In the genomic region with DNA sequence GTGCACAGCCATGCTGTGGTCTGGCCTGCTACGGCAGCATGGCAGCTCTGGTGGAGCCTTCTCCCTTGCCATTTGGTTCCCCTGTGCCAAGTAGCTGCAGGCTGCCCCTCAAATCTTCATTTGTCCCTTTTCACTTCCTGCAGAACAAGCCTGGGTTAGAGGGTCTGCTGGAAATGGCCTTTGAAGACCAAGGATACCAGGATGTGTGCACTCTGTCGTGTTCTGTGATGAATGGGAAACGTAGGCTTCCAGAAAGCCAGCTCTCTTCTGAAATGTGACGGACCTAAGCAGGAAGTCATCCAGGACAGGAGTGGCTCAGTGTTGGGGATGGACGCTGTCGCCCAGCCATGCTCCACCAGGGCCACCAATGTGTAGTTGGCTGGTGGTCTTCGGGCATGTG, we compare ENCODE assay signal across 21 cellular contexts. TPM values are rescaled to one million over a fixed set of nuclear protein-coding genes. Genes with fewer than 3 reads are reported as not detected.
DNase-seq lines count a peak whose midpoint lies in the region; ATAC-seq, FAIRE-seq and TF ChIP-seq lines count a peak whose summit lies in the region.
"Had no signal": no experiment of that assay in that cellular context is flagged by ENCODE, and none has a peak within 500 bp of the region (broad histone marks: within the 10 kb centered on the region; RNA-seq: fewer than 3 reads in every experiment).

No MANE protein-coding gene starts in this region.

- ATAC-seq in HepG2 (no peak), right lobe of liver (no peak), HG03520 (IDR thresholded peaks at IDR 0.05; ENCODE audit: unreplicated experiment) (no peak)
- ATAC-seq: SK-N-SH treated with all-trans-retinoic acid at 6 μM for 48 hours had no signal

- TF ChIP-seq RAD21 in HepG2 (CRISPR knock-in tag; IDR thresholded peaks at IDR 0.05) = no peak

- H3K27me3 ChIP-seq in HepG2 (ENCODE audit: control insufficient read depth in 1 of 2, insufficient read depth in 2 of 2, low read length in 2 of 2) (no peaks in the 10 kb centered on the region; a peak in 1 of 5 replicates), right lobe of liver (no peaks in the 10 kb centered on the region), endodermal cell (ENCODE audit: control insufficient read depth, insufficient read depth, low read length, poor library complexity, severe bottlenecking) (no peaks in the 10 kb centered on the region)
- H3K27me3 ChIP-seq: brain microvascular endothelial cell had no signal

- H3K4me1 ChIP-seq in HepG2 (ENCODE audit: insufficient read depth, low read length) = peaks cover 26% of the 10 kb centered on the region
- peaks cover 0 to 12% (median 4%) of the 10 kb centered on the region in 4 donors for H3K4me1 ChIP-seq in right lobe of liver
- peaks cover 9% of the 10 kb centered on the region for H3K4me1 ChIP-seq in endodermal cell (ENCODE audit: control insufficient read depth, insufficient read depth, low read length)

- H3K27ac Mint-ChIP-seq in activated CD4-positive, alpha-beta memory T cell treated with anti-CD3 and anti-CD28 coated beads for 36 hours = peak overlapping the region; percentile 74
- H3K27ac Mint-ChIP-seq in endodermal cell (peak overlapping the region; percentile 40), type B pancreatic cell (peak overlapping the region; percentile 20)

- FAIRE-seq in HepG2 (lab: Jason Lieb, UNC) = no peak

- 92% methylated on average over 4 of the region's 7 CpGs for WGBS in HepG2 (ENCODE audit: low lambda C conversion rate)
- no CpG with 5 or more reads among the region's 7 CpGs for WGBS in right lobe of liver (ENCODE audit: insufficient coverage, low coverage, low lambda C conversion rate, missing lambda C conversion rate)
- WGBS in endodermal cell (ENCODE audit: insufficient coverage in 1 of 2, insufficient read length in 1 of 2), 2 experiments = 97 to 98% methylated on average over 6 to 7 of the region's 7 CpGs

- peaks cover 1% of the 10 kb centered on the region for H3K79me2 ChIP-seq in HepG2 (ENCODE audit: insufficient read depth, low read length)

- no peaks in the 10 kb centered on the region for H3K9me3 Mint-ChIP-seq in activated CD4-positive, alpha-beta memory T cell treated with anti-CD3 and anti-CD28 coated beads for 36 hours
- H3K9me3 Mint-ChIP-seq in endodermal cell (no peaks in the 10 kb centered on the region), type B pancreatic cell (no peaks in the 10 kb centered on the region)

- DNase-seq in HepG2 (ENCODE audit: low spot score) (no peak), right lobe of liver (no peak), endodermal cell (no peak), type B pancreatic cell (ENCODE audit: extremely low spot score, unreplicated experiment) (no peak), RKO (ENCODE audit: low spot score) (no peak), NCI-H69 (lab: John Stamatoyannopoulos, UW) (no peak)
- DNase-seq in activated CD4-positive, alpha-beta memory T cell treated with anti-CD3 and anti-CD28 coated beads for 36 hours = no peak
- DNase-seq: activated CD8-positive, alpha-beta memory T cell treated with anti-CD3 and anti-CD28 coated beads for 24 hours; activated gamma-delta T cell treated with Interleukin-2 at 50 U/mL for 16 hours; brain microvascular endothelial cell; dermis blood vessel endothelial cell; MV-4-11; NCI-H2029; NCI-H524 treated with DMSO at 0.1 percent for 48 hours had no signal

- H3K4me1 Mint-ChIP-seq in activated CD4-positive, alpha-beta memory T cell treated with anti-CD3 and anti-CD28 coated beads for 36 hours (ENCODE audit: low read depth) = peaks cover 37% of the 10 kb centered on the region
- peaks cover 10% of the 10 kb centered on the region for H3K4me1 Mint-ChIP-seq in endodermal cell
- peaks cover 13% of the 10 kb centered on the region for H3K4me1 Mint-ChIP-seq in type B pancreatic cell (ENCODE audit: unreplicated experiment)

- TF ChIP-seq EP300 in HepG2 (IDR thresholded peaks at IDR 0.05; ENCODE audit: low read depth in 2 of 2, low read length in 2 of 2) (no peak), HepG2 (CRISPR knock-in tag; IDR thresholded peaks at IDR 0.05; ENCODE audit: borderline replicate concordance) (no peak)

- H2AFZ ChIP-seq in HepG2 (ENCODE audit: low read length) = no peak overlapping the region

- H3K4me3 Mint-ChIP-seq in activated CD4-positive, alpha-beta memory T cell treated with anti-CD3 and anti-CD28 coated beads for 36 hours = no peak overlapping the region
- H3K4me3 Mint-ChIP-seq in endodermal cell (no peak overlapping the region), type B pancreatic cell (no peak overlapping the region)

- intact Hi-C loops in HepG2 (cut with micrococcal nuclease; ENCODE audit: unreplicated experiment) = no loop called here
- intact Hi-C loops in right lobe of liver (cut with DNase I) = no loop called here
- intact Hi-C loops in activated CD4-positive, alpha-beta memory T cell treated with anti-CD3 and anti-CD28 coated beads for 36 hours (cut with micrococcal nuclease) = no loop called here

- no TSS peak for BruUV-seq in HepG2 (replicated peaks; lab: Mats Ljungman, UMichigan)

- no peak overlapping the region for H3K4me2 ChIP-seq in HepG2 (ENCODE audit: low read depth, low read length)
- H3K4me2 ChIP-seq: smooth muscle cell had no signal

- H4K20me1 ChIP-seq in HepG2 (ENCODE audit: insufficient read depth, low read length) = no peaks in the 10 kb centered on the region

- in situ Hi-C loops in HepG2 (cut with HindIII; ENCODE audit: extremely low pct_ligation_motif_present, low pct_unique_long_range_greater_than_20kb) = no loop called here

- no peak overlapping the region for H3K27ac ChIP-seq in HepG2 (ENCODE audit: extremely low read length, insufficient read depth, low read length)
- no peak overlapping the region for H3K27ac ChIP-seq in right lobe of liver
- no peak overlapping the region for H3K27ac ChIP-seq in endodermal cell (ENCODE audit: low read depth, low read length)
- H3K27ac ChIP-seq: brain microvascular endothelial cell, thoracic aorta had no signal

- CTCF ChIA-PET in HepG2 (lab: Yijun Ruan, JAX; ENCODE audit: low intra/inter-chr PET ratio, low total read pairs) = no interaction called here
- CTCF ChIA-PET in activated CD4-positive, alpha-beta memory T cell treated with anti-CD3 and anti-CD28 coated beads for 36 hours (lab: Charles Lee) = interaction anchor here (1.1 to 2.6 kb wide), 4 partner anchors 20 to 244 kb away, joined by 3 to 14 read pairs (median 8); no protein-coding TSS in a partner anchor

- TF ChIP-seq CTCF in HepG2 (CRISPR knock-in tag; IDR thresholded peaks at IDR 0.05) (no peak), right lobe of liver (IDR thresholded peaks at IDR 0.05) (no peak), endodermal cell (conservative IDR thresholded peaks at IDR 0.05) (no peak), type B pancreatic cell (conservative IDR thresholded peaks at IDR 0.05) (no peak)

- TF ChIP-seq POLR2A in HepG2 (IDR thresholded peaks at IDR 0.05; ENCODE audit: insufficient read depth in 1 of 2, low read depth in 2 of 2, low read length in 2 of 2) = no peak; a peak in 1 of 4 replicates
- TF ChIP-seq POLR2A in right lobe of liver (IDR thresholded peaks at IDR 0.05) = no peak

- H3K36me3 Mint-ChIP-seq in activated CD4-positive, alpha-beta memory T cell treated with anti-CD3 and anti-CD28 coated beads for 36 hours = peaks cover 4% of the 10 kb centered on the region
- peaks cover 58% of the 10 kb centered on the region for H3K36me3 Mint-ChIP-seq in endodermal cell (ENCODE audit: low read depth)
- H3K36me3 Mint-ChIP-seq in type B pancreatic cell = peaks cover 15% of the 10 kb centered on the region

- H3K9ac ChIP-seq in HepG2 (ENCODE audit: insufficient read depth, low read depth, low read length) = no peak overlapping the region
- no peak overlapping the region for H3K9ac ChIP-seq in endodermal cell (ENCODE audit: extremely low read depth, low read length, poor library complexity, severe bottlenecking)

- POLR2A ChIA-PET in HepG2 (lab: Yijun Ruan, JAX) = interaction anchor here (1.7 kb wide), 1 partner anchor 126 kb away, joined by 4 read pairs; no protein-coding TSS in a partner anchor
- POLR2A ChIA-PET in activated CD4-positive, alpha-beta memory T cell treated with anti-CD3 and anti-CD28 coated beads for 36 hours (lab: Charles Lee) = interaction anchor here (1.3 to 2.1 kb wide), 3 partner anchors 19 to 225 kb away, joined by 4 to 8 read pairs (median 6); no protein-coding TSS in a partner anchor

- H3K36me3 ChIP-seq in HepG2 (replicated peaks in 1 of 2; ENCODE audit: control insufficient read depth in 1 of 2, insufficient read depth in 2 of 2, low read length in 2 of 2) (peaks cover 25 to 40% of the 10 kb centered on the region in 2 experiments), right lobe of liver (peaks cover 0 to 40% (median 22%) of the 10 kb centered on the region in 4 donors), endodermal cell (ENCODE audit: control insufficient read depth, insufficient read depth, low read length) (peaks cover 71% of the 10 kb centered on the region)

- H3K9me3 ChIP-seq in HepG2 (ENCODE audit: low read length) = no peaks in the 10 kb centered on the region
- no peaks in the 10 kb centered on the region for H3K9me3 ChIP-seq in right lobe of liver
- H3K9me3 ChIP-seq in endodermal cell (ENCODE audit: control insufficient read depth, low read length) = no peaks in the 10 kb centered on the region
- H3K9me3 ChIP-seq: thoracic aorta had no signal

- no peak overlapping the region for H3K4me3 ChIP-seq in HepG2 (replicated peaks in 1 of 3; ENCODE audit: insufficient read depth in 1 of 3, low read depth in 2 of 3, low read length in 3 of 3)
- H3K4me3 ChIP-seq in right lobe of liver = no peak overlapping the region
- H3K4me3 ChIP-seq in endodermal cell (ENCODE audit: low read length) = no peak overlapping the region
- H3K4me3 ChIP-seq: smooth muscle cell, thoracic aorta had no signal

- no peaks in the 10 kb centered on the region for H3K27me3 Mint-ChIP-seq in activated CD4-positive, alpha-beta memory T cell treated with anti-CD3 and anti-CD28 coated beads for 36 hours
- H3K27me3 Mint-ChIP-seq in endodermal cell (ENCODE audit: insufficient read depth) = no peaks in the 10 kb centered on the region
- no peaks in the 10 kb centered on the region for H3K27me3 Mint-ChIP-seq in type B pancreatic cell

RNA-seq across cellular contexts. Expression of a gene that starts 3.5 kb away (rescaled TPM):
- total RNA-seq in HepG2 (2016; rRNA removed; fragmentation: Illumina TruSeq; extraction: Trizol) (6.3 and 21.6 TPM in 2 replicates), right lobe of liver (10 to 100 TPM; 14.3 to 17.7 (median 15.7) TPM), endodermal cell (10 to 100 TPM; 42.3 to 53.8 TPM), type B pancreatic cell (ENCODE audit: low replicate concordance) (48.7 and 55.4 TPM in 2 replicates)
- 5.0 and 6.5 TPM in 2 replicates for total RNA-seq in HepG2 (2016; cell fraction: cytosol; rRNA removed; fragmentation: Illumina TruSeq; extraction: Trizol; ENCODE audit: low read depth)
- 5.8 and 22.8 TPM in 2 replicates for total RNA-seq in HepG2 (2016; cell fraction: insoluble cytoplasmic fraction; rRNA removed; fragmentation: Illumina TruSeq; extraction: Trizol)
- 5.6 and 5.9 TPM in 2 replicates for total RNA-seq in HepG2 (2016; cell fraction: membrane; rRNA removed; fragmentation: Illumina TruSeq; extraction: Trizol)
- total RNA-seq in HepG2 (2016; cell fraction: nucleus; rRNA removed; fragmentation: Illumina TruSeq; extraction: Trizol) = 28.2 and 33.1 TPM in 2 replicates
- polyA plus RNA-seq in HepG2 (2011; rRNA removed) = 22.7 and 27.1 TPM in 2 replicates
- polyA plus RNA-seq in HepG2 (2011; cell fraction: cytosol; rRNA removed) = 9.8 and 11.4 TPM in 2 replicates
- 211 and 287 TPM in 2 replicates for polyA plus RNA-seq in HepG2 (2011; cell fraction: nucleus; rRNA removed)
- 17.9 and 24.4 TPM in 2 replicates for polyA plus RNA-seq in HepG2 (2012)
- 1.9 and 2.4 TPM in 2 replicates for polyA plus RNA-seq in HepG2 (2016; cell fraction: cytosol; fragmentation: Illumina TruSeq; extraction: Trizol; ENCODE audit: low read depth)
- polyA plus RNA-seq in HepG2 (2016; cell fraction: insoluble cytoplasmic fraction; fragmentation: Illumina TruSeq; extraction: Trizol; ENCODE audit: low read depth) = 5.5 and 6.3 TPM in 2 replicates
- 2.9 and 3.8 TPM in 2 replicates for polyA plus RNA-seq in HepG2 (2016; cell fraction: membrane; fragmentation: Illumina TruSeq; extraction: Trizol; ENCODE audit: low read depth)
- 70.0 and 76.8 TPM in 2 replicates for polyA plus RNA-seq in HepG2 (2016; cell fraction: nucleus; fragmentation: Illumina TruSeq; extraction: Trizol; ENCODE audit: insufficient read depth, low read depth)
- polyA minus RNA-seq in HepG2 (2011; rRNA and poly(A)+ RNA removed; ENCODE audit: low replicate concordance) = 18.6 and 32.0 TPM in 2 replicates
- 4.6 and 4.7 TPM in 2 replicates for polyA minus RNA-seq in HepG2 (2011; cell fraction: cytosol; rRNA and poly(A)+ RNA removed)
- polyA minus RNA-seq in HepG2 (2011; cell fraction: nucleus; rRNA and poly(A)+ RNA removed) = 15.3 and 23.9 TPM in 2 replicates
- 10 to 100 TPM; 42.8 to 43.2 TPM for total RNA-seq in activated CD4-positive, alpha-beta memory T cell treated with anti-CD3 and anti-CD28 coated beads for 36 hours
- polyA plus RNA-seq in endodermal cell (2013, experiment 1 of 2) = 42.0 TPM
- polyA plus RNA-seq in endodermal cell (2013, experiment 2 of 2) = 35.6 TPM

RNA-seq across cellular contexts. Expression of a gene that starts 31.8 kb away (rescaled TPM):
- 24.1 and 25.3 TPM in 2 replicates for total RNA-seq in HepG2 (2016; rRNA removed; fragmentation: Illumina TruSeq; extraction: Trizol)
- 15.3 and 19.7 TPM in 2 replicates for total RNA-seq in HepG2 (2016; cell fraction: cytosol; rRNA removed; fragmentation: Illumina TruSeq; extraction: Trizol; ENCODE audit: low read depth)
- total RNA-seq in HepG2 (2016; cell fraction: insoluble cytoplasmic fraction; rRNA removed; fragmentation: Illumina TruSeq; extraction: Trizol) = 23.3 and 24.1 TPM in 2 replicates
- total RNA-seq in HepG2 (2016; cell fraction: membrane; rRNA removed; fragmentation: Illumina TruSeq; extraction: Trizol) = 33.2 and 36.4 TPM in 2 replicates
- total RNA-seq in HepG2 (2016; cell fraction: nucleus; rRNA removed; fragmentation: Illumina TruSeq; extraction: Trizol) = 15.4 and 16.5 TPM in 2 replicates
- polyA plus RNA-seq in HepG2 (2011; rRNA removed) = 11.0 and 15.3 TPM in 2 replicates
- 14.5 and 15.9 TPM in 2 replicates for polyA plus RNA-seq in HepG2 (2011; cell fraction: cytosol; rRNA removed)
- 23.4 and 24.9 TPM in 2 replicates for polyA plus RNA-seq in HepG2 (2011; cell fraction: nucleus; rRNA removed)
- 12.9 and 14.6 TPM in 2 replicates for polyA plus RNA-seq in HepG2 (2012)
- 19.2 and 25.0 TPM in 2 replicates for polyA plus RNA-seq in HepG2 (2016; cell fraction: cytosol; fragmentation: Illumina TruSeq; extraction: Trizol; ENCODE audit: low read depth)
- polyA plus RNA-seq in HepG2 (2016; cell fraction: insoluble cytoplasmic fraction; fragmentation: Illumina TruSeq; extraction: Trizol; ENCODE audit: low read depth) = 27.5 and 27.7 TPM in 2 replicates
- polyA plus RNA-seq in HepG2 (2016; cell fraction: membrane; fragmentation: Illumina TruSeq; extraction: Trizol; ENCODE audit: low read depth) = 32.5 and 35.5 TPM in 2 replicates
- 32.5 and 35.4 TPM in 2 replicates for polyA plus RNA-seq in HepG2 (2016; cell fraction: nucleus; fragmentation: Illumina TruSeq; extraction: Trizol; ENCODE audit: insufficient read depth, low read depth)
- polyA minus RNA-seq in HepG2 (2011; rRNA and poly(A)+ RNA removed; ENCODE audit: low replicate concordance) = 11.4 and 48.7 TPM in 2 replicates
- polyA minus RNA-seq in HepG2 (2011; cell fraction: cytosol; rRNA and poly(A)+ RNA removed) = 6.5 and 6.8 TPM in 2 replicates
- polyA minus RNA-seq in HepG2 (2011; cell fraction: nucleus; rRNA and poly(A)+ RNA removed) = 8.3 and 8.5 TPM in 2 replicates
- 10 to 100 TPM; 18.4 to 32.1 (median 27.8) TPM for total RNA-seq in right lobe of liver
- 10 to 100 TPM; 15.7 to 18.6 TPM for total RNA-seq in activated CD4-positive, alpha-beta memory T cell treated with anti-CD3 and anti-CD28 coated beads for 36 hours
- 10 to 100 TPM; 37.9 to 42.9 TPM for total RNA-seq in endodermal cell
- 28.4 TPM for polyA plus RNA-seq in endodermal cell (2013, experiment 1 of 2)
- polyA plus RNA-seq in endodermal cell (2013, experiment 2 of 2) = 23.8 TPM
- 25.9 and 36.8 TPM in 2 replicates for total RNA-seq in type B pancreatic cell (ENCODE audit: low replicate concordance)

RNA-seq across cellular contexts. Expression of a gene that starts 46.1 kb away (rescaled TPM):
- total RNA-seq in HepG2 (2016; rRNA removed; fragmentation: Illumina TruSeq; extraction: Trizol) (not detected in 2 replicates), right lobe of liver (1 to 10 TPM in 4 of 6 experiments, under 1 TPM in 2; 0.25 to 7.3 (median 2.4) TPM), endodermal cell (10 to 100 TPM; 42.9 to 71.4 TPM), type B pancreatic cell (ENCODE audit: low replicate concordance) (3.0 and 5.6 TPM in 2 replicates)
- total RNA-seq in HepG2 (2016; cell fraction: cytosol; rRNA removed; fragmentation: Illumina TruSeq; extraction: Trizol; ENCODE audit: low read depth) = not detected in 2 replicates
- not detected in 2 replicates for total RNA-seq in HepG2 (2016; cell fraction: insoluble cytoplasmic fraction; rRNA removed; fragmentation: Illumina TruSeq; extraction: Trizol)
- not detected in 2 replicates for total RNA-seq in HepG2 (2016; cell fraction: membrane; rRNA removed; fragmentation: Illumina TruSeq; extraction: Trizol)
- not detected in 2 replicates for total RNA-seq in HepG2 (2016; cell fraction: nucleus; rRNA removed; fragmentation: Illumina TruSeq; extraction: Trizol)
- polyA plus RNA-seq in HepG2 (2011; rRNA removed) = not detected in 2 replicates
- polyA plus RNA-seq in HepG2 (2011; cell fraction: cytosol; rRNA removed) = not detected in 2 replicates
- not detected in 2 replicates for polyA plus RNA-seq in HepG2 (2011; cell fraction: nucleus; rRNA removed)
- polyA plus RNA-seq in HepG2 (2012) = not detected in 2 replicates
- not detected in 2 replicates for polyA plus RNA-seq in HepG2 (2016; cell fraction: cytosol; fragmentation: Illumina TruSeq; extraction: Trizol; ENCODE audit: low read depth)
- polyA plus RNA-seq in HepG2 (2016; cell fraction: insoluble cytoplasmic fraction; fragmentation: Illumina TruSeq; extraction: Trizol; ENCODE audit: low read depth) = not detected in 2 replicates
- not detected in 2 replicates for polyA plus RNA-seq in HepG2 (2016; cell fraction: membrane; fragmentation: Illumina TruSeq; extraction: Trizol; ENCODE audit: low read depth)
- not detected in 2 replicates for polyA plus RNA-seq in HepG2 (2016; cell fraction: nucleus; fragmentation: Illumina TruSeq; extraction: Trizol; ENCODE audit: insufficient read depth, low read depth)
- not detected in 2 replicates for polyA minus RNA-seq in HepG2 (2011; rRNA and poly(A)+ RNA removed; ENCODE audit: low replicate concordance)
- polyA minus RNA-seq in HepG2 (2011; cell fraction: cytosol; rRNA and poly(A)+ RNA removed) = not detected in 2 replicates
- not detected in 2 replicates for polyA minus RNA-seq in HepG2 (2011; cell fraction: nucleus; rRNA and poly(A)+ RNA removed)
- total RNA-seq in activated CD4-positive, alpha-beta memory T cell treated with anti-CD3 and anti-CD28 coated beads for 36 hours = not detected
- polyA plus RNA-seq in endodermal cell (2013, experiment 1 of 2) = 0.93 TPM
- 1.1 TPM for polyA plus RNA-seq in endodermal cell (2013, experiment 2 of 2)
- total RNA-seq: dermis blood vessel endothelial cell, lower leg skin, posterior vena cava, smooth muscle cell, thoracic aorta had no signal
- polyA plus RNA-seq: esophagus, smooth muscle cell had no signal

Comparison
In these comparisons a context has a peak if more than half of its experiments do, and no peak if none do; other contexts are left out.
1. H3K27ac Mint-ChIP-seq: peak in every context shown above with its lines; median percentile 74 in activated CD4-positive, alpha-beta memory T cell treated with anti-CD3 and anti-CD28 coated beads for 36 hours; 40 in endodermal cell; 20 in type B pancreatic cell.